Comparison of ENCODE assay signal across 8 cellular contexts in the genomic region with DNA sequence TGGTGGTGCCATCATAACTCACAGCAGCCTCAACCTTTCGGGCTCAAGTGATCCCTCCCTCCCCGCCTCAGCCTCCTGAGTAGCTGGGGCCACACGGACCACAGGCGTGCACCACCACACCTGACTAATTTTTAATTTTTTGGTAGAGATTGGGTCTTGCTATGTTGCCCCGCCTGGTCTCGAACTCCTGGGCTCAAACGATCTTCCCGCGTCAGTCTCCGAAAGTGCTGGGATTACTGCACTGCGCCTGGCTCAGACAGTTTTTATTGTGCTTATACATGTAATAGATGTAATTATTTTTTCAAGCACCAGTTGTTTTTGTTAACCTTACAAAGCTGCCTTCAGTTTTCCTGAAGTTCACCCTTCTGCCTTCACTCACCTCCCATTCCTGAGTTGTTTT. TPM values are rescaled to one million over a fixed set of nuclear protein-coding genes. Genes with fewer than 3 reads are reported as not detected.
DNase-seq lines count a peak whose midpoint lies in the region; ATAC-seq and TF ChIP-seq lines count a peak whose summit lies in the region.

No MANE protein-coding gene starts in this region.

- H3K4me1 Mint-ChIP-seq in CD4-positive, CD25-positive, alpha-beta regulatory T cell, result peaks cover 19 to 40% (median 25%) of the 10 kb centered on the region in 4 donors

- H3K9me3 Mint-ChIP-seq in CD4-positive, CD25-positive, alpha-beta regulatory T cell, result no peaks in the 10 kb centered on the region

- peaks cover 6% of the 10 kb centered on the region for H3K36me3 ChIP-seq in CD4-positive, CD25-positive, alpha-beta regulatory T cell (ENCODE audit: control insufficient read depth, insufficient read depth, low read length)
- H3K36me3 ChIP-seq in neutrophil, result peaks cover 18% of the 10 kb centered on the region
- H3K36me3 ChIP-seq in brain microvascular endothelial cell (replicated peaks), result peaks cover 5% of the 10 kb centered on the region

- in situ Hi-C loops in brain microvascular endothelial cell (cut with HindIII; ENCODE audit: low pct_ligation_motif_present, low sequenced_read_pairs), result no loop called here

- peak overlapping the region; percentile 31 to 89 (median 58) for H3K4me3 Mint-ChIP-seq in CD4-positive, CD25-positive, alpha-beta regulatory T cell

- no peak for ATAC-seq in CD4-positive, CD25-positive, alpha-beta regulatory T cell (ENCODE audit: low read depth in 2 of 2)
- ATAC-seq in GM21825 (IDR thresholded peaks at IDR 0.05; ENCODE audit: unreplicated experiment) (no peak), GM21528 (IDR thresholded peaks at IDR 0.05; ENCODE audit: low FRiP score, unreplicated experiment) (no peak)

- no peak overlapping the region for H3K27ac ChIP-seq in CD4-positive, CD25-positive, alpha-beta regulatory T cell (ENCODE audit: insufficient read depth, low read length, poor library complexity, severe bottlenecking)
- H3K27ac ChIP-seq in caudate nucleus (ENCODE audit: low read depth, low read length), result peak overlapping the region; percentile 52
- peak overlapping the region; percentile 60 for H3K27ac ChIP-seq in neutrophil
- no peak overlapping the region for H3K27ac ChIP-seq in brain microvascular endothelial cell

- H3K4me1 ChIP-seq in CD4-positive, CD25-positive, alpha-beta regulatory T cell (ENCODE audit: control insufficient read depth, insufficient read depth, low read length, poor library complexity, severe bottlenecking), result peaks cover 15% of the 10 kb centered on the region
- peaks cover 30 to 36% of the 10 kb centered on the region in 2 experiments for H3K4me1 ChIP-seq in neutrophil (ENCODE audit: control insufficient read depth in 1 of 2, insufficient read depth in 1 of 2, low read depth in 1 of 2, low read length in 1 of 2)

- H3K27ac Mint-ChIP-seq in CD4-positive, CD25-positive, alpha-beta regulatory T cell, result peak overlapping the region; percentile 59 to 92 (median 84)

- H3K27me3 ChIP-seq in CD4-positive, CD25-positive, alpha-beta regulatory T cell (ENCODE audit: control insufficient read depth, insufficient read depth, low read length), result no peaks in the 10 kb centered on the region
- H3K27me3 ChIP-seq in neutrophil, result no peaks in the 10 kb centered on the region
- no peaks in the 10 kb centered on the region for H3K27me3 ChIP-seq in brain microvascular endothelial cell (replicated peaks)

- H3K9me3 ChIP-seq in CD4-positive, CD25-positive, alpha-beta regulatory T cell (ENCODE audit: control insufficient read depth in 2 of 2, low read length in 2 of 2), result no peaks in the 10 kb centered on the region
- no peaks in the 10 kb centered on the region for H3K9me3 ChIP-seq in neutrophil

- H3K36me3 Mint-ChIP-seq in CD4-positive, CD25-positive, alpha-beta regulatory T cell, result peaks cover 11% of the 10 kb centered on the region

- H3K4me3 ChIP-seq in CD4-positive, CD25-positive, alpha-beta regulatory T cell (ENCODE audit: low read depth, low read length), result peak overlapping the region; percentile 66
- H3K4me3 ChIP-seq in LNCaP clone FGC (ENCODE audit: low read depth, low read length) (peak overlapping the region; percentile 55; the same call in 1 of the 2 replicates), neutrophil (ENCODE audit: low read depth in 1 of 2, low read length in 1 of 2) (no peak overlapping the region), brain microvascular endothelial cell (ENCODE audit: low read depth, low read length) (no peak overlapping the region)

- DNase-seq in CD4-positive, CD25-positive, alpha-beta regulatory T cell, result no peak
- DNase-seq in LNCaP clone FGC (ENCODE audit: low read depth), result no peak
- DNase-seq in caudate nucleus (lab: John Stamatoyannopoulos, UW), result no peak
- no peak for DNase-seq in foreskin melanocyte
- DNase-seq in brain microvascular endothelial cell, result no peak

- no peak for TF ChIP-seq CTCF in LNCaP clone FGC (IDR thresholded peaks at IDR 0.05; ENCODE audit: control insufficient read depth, extremely low read depth, insufficient read depth)
- no peak for TF ChIP-seq CTCF in neutrophil (IDR thresholded peaks at IDR 0.05)
- TF ChIP-seq CTCF in brain microvascular endothelial cell (IDR thresholded peaks at IDR 0.05; ENCODE audit: low read depth, low read length, missing control alignments), result no peak

- H3K27me3 Mint-ChIP-seq in CD4-positive, CD25-positive, alpha-beta regulatory T cell, result no peaks in the 10 kb centered on the region

RNA-seq across cellular contexts. Expression of a gene that starts 38.0 kb away (rescaled TPM):
- 249 TPM for total RNA-seq in CD4-positive, CD25-positive, alpha-beta regulatory T cell
- polyA plus RNA-seq in CD4-positive, CD25-positive, alpha-beta regulatory T cell, result 100 to 1,000 TPM; 168 to 223 (median 182) TPM

RNA-seq across cellular contexts. Expression of a gene that starts 58.7 kb away (rescaled TPM):
- not detected for total RNA-seq in CD4-positive, CD25-positive, alpha-beta regulatory T cell
- not detected for polyA plus RNA-seq in CD4-positive, CD25-positive, alpha-beta regulatory T cell

Comparison
In these comparisons a context has a peak if more than half of its experiments do, and no peak if none do; other contexts are left out.
1. H3K27ac ChIP-seq: peak in caudate nucleus (single experiment) and neutrophil (single experiment); none in CD4-positive, CD25-positive, alpha-beta regulatory T cell (single experiment) and brain microvascular endothelial cell (single experiment).
2. H3K4me3 ChIP-seq: peak in CD4-positive, CD25-positive, alpha-beta regulatory T cell (single experiment) and LNCaP clone FGC (single experiment); none in neutrophil (0 of 2) and brain microvascular endothelial cell (single experiment).